ENCODE assay signal across 29 cellular contexts in the genomic region with DNA sequence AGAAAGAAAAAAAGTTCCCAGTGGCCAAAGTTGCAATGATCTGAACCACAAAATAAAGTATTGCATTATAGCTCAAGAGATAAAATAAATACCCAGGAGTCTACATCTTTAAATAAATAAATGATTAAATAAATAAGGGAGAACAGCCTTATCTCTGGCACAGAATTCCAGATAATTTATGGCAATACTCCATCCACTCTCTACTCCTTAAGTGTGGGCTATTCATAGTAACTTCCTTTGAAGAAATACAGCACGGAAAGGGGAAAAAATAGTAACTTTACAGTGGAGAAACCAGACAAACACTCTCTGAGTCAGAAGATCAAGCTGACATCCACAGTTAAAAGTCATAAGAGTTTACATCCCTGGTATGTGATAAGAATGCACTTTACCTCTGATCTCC. TPM values are rescaled to one million over a fixed set of nuclear protein-coding genes. Genes with fewer than 3 reads are reported as not detected.
A peak's percentile ranks its signal among the peaks of the same experiment; 100 is the strongest.
DNase-seq lines count a peak whose midpoint lies in the region; ATAC-seq and TF ChIP-seq lines count a peak whose summit lies in the region.
"Had no signal": no experiment of that assay in that cellular context is flagged by ENCODE, and none has a peak within 500 bp of the region (broad histone marks: within the 10 kb centered on the region; RNA-seq: fewer than 3 reads in every experiment).

No MANE protein-coding gene starts in this region.

- TF ChIP-seq CTCF in brain microvascular endothelial cell (IDR thresholded peaks at IDR 0.05; ENCODE audit: low read depth, low read length, missing control alignments), result no peak
- TF ChIP-seq CTCF in left lung (IDR thresholded peaks at IDR 0.05), result no peak
- no peak for TF ChIP-seq CTCF in dorsolateral prefrontal cortex (IDR thresholded peaks at IDR 0.05 in 54 of 56, conservative IDR thresholded peaks at IDR 0.05 in 2 of 56; ENCODE audit: low read depth in 1 of 56, partially characterized antibody in 56 of 56)

- no peak overlapping the region for H3K4me3 ChIP-seq in brain microvascular endothelial cell (ENCODE audit: low read depth, low read length)
- H3K4me3 ChIP-seq in left lung, result no peak overlapping the region
- no peak overlapping the region for H3K4me3 ChIP-seq in dorsolateral prefrontal cortex
- H3K4me3 ChIP-seq: A549, BLaER1, gastroesophageal sphincter, prostate gland, tibial nerve had no signal

- H3K9me3 ChIP-seq in left lung, result no peaks in the 10 kb centered on the region
- H3K9me3 ChIP-seq: A549, BLaER1, gastroesophageal sphincter, prostate gland, tibial nerve had no signal

- no peaks in the 10 kb centered on the region for H3K27me3 ChIP-seq in brain microvascular endothelial cell (replicated peaks)
- no peaks in the 10 kb centered on the region for H3K27me3 ChIP-seq in left lung
- no peaks in the 10 kb centered on the region for H3K27me3 ChIP-seq in dorsolateral prefrontal cortex
- H3K27me3 ChIP-seq: BLaER1, gastroesophageal sphincter, tibial nerve had no signal

- peaks cover 0 to 4% of the 10 kb centered on the region in 2 donors for H3K4me1 ChIP-seq in left lung
- H3K4me1 ChIP-seq: A549, BLaER1, gastroesophageal sphincter, prostate gland had no signal

- H3K36me3 ChIP-seq in brain microvascular endothelial cell (replicated peaks) (peaks cover 2% of the 10 kb centered on the region), left lung (peaks cover 0 to 6% of the 10 kb centered on the region in 2 donors)
- H3K36me3 ChIP-seq: gastroesophageal sphincter, prostate gland, tibial nerve had no signal

- intact Hi-C loops in left lung (cut with DNase I) (no loop called here), dorsolateral prefrontal cortex (cut with DNase I) (no loop called here), posterior vena cava (cut with DNase I) (no loop called here)

- DNase-seq in A172 (ENCODE audit: low spot score) (peak; percentile 59), M059J (ENCODE audit: low read depth) (peak; percentile 22), brain microvascular endothelial cell (peak; percentile 37), left lung (no peak), dorsolateral prefrontal cortex (no peak), posterior vena cava (ENCODE audit: low spot score) (no peak)
- DNase-seq: activated CD4-positive, alpha-beta T cell treated with anti-CD3 and anti-CD28 coated beads, Interleukin-2, amount 50 U/mL, for 1 hour; activated CD8-positive, alpha-beta memory T cell treated with anti-CD3 and anti-CD28 coated beads, Interleukin-2, amount 10 ng/mL, durations not matched to agents 7 days and 5 days; activated T-cell treated with anti-CD3 and anti-CD28 coated beads, Interleukin-2, amount 50 U/mL, for 72 hours; anterior cingulate cortex; Calu3; effector memory CD8-positive, alpha-beta T cell; HCEC 1CT; islet precursor cell; NCI-H1105 treated with DMSO at 0.1 percent for 48 hours; NCI-H2081; NCI-H446; T1000 had no signal

- ATAC-seq in left lung (peak; percentile 74), HG03135 (IDR thresholded peaks at IDR 0.05; ENCODE audit: unreplicated experiment) (no peak), GM21423 (IDR thresholded peaks at IDR 0.05; ENCODE audit: unreplicated experiment) (no peak)
- ATAC-seq: A549; activated CD8-positive, alpha-beta memory T cell treated with anti-CD3 and anti-CD28 coated beads, Interleukin-2, amount 10 ng/mL, durations not matched to agents 7 days and 5 days; activated T-cell treated with anti-CD3 and anti-CD28 coated beads, Interleukin-2, amount 50 U/mL, for 72 hours; effector memory CD8-positive, alpha-beta T cell; esophagus mucosa; gastroesophageal sphincter; Right ventricle myocardium inferior; WTC11 had no signal

- in situ Hi-C loops in brain microvascular endothelial cell (cut with HindIII; ENCODE audit: low pct_ligation_motif_present, low sequenced_read_pairs), result no loop called here

- H3K27ac ChIP-seq in brain microvascular endothelial cell (no peak overlapping the region), left lung (no peak overlapping the region), dorsolateral prefrontal cortex (no peak overlapping the region)
- H3K27ac ChIP-seq: A549, BLaER1, gastroesophageal sphincter, HL-60, prostate gland, tibial nerve had no signal

RNA-seq across cellular contexts. Expression of gene AURKA, which starts 11.6 kb away (rescaled TPM):
- 131 and 137 TPM in 2 replicates for total RNA-seq in A172 (2014; rRNA removed; shearing (Covaris generic))
- 191 and 212 TPM in 2 replicates for total RNA-seq in M059J (2014; rRNA removed; shearing (Covaris generic))
- total RNA-seq in left lung, result 10 to 100 TPM in 1 of 2 donors, 1 to 10 TPM in 1; 3.7 to 22.3 TPM
- 1 to 10 TPM; 1.1 to 5.7 (median 2.8) TPM for total RNA-seq in dorsolateral prefrontal cortex
- total RNA-seq in posterior vena cava, result 1 to 10 TPM; 1.8 to 2.9 TPM

RNA-seq across cellular contexts. Expression of gene CSTF1, which starts 12.1 kb away (rescaled TPM):
- total RNA-seq in A172 (2014; rRNA removed; shearing (Covaris generic)), result 48.7 and 68.4 TPM in 2 replicates
- total RNA-seq in M059J (2014; rRNA removed; shearing (Covaris generic)), result 93.5 and 101 TPM in 2 replicates
- total RNA-seq in left lung (10 to 100 TPM; 30.0 to 34.3 TPM), dorsolateral prefrontal cortex (10 to 100 TPM; 15.8 to 37.3 (median 25.6) TPM), posterior vena cava (10 to 100 TPM; 18.5 to 19.0 TPM)

RNA-seq across cellular contexts. Expression of gene FAM210B, which starts 21.6 kb away (rescaled TPM):
- 40.1 and 42.3 TPM in 2 replicates for total RNA-seq in A172 (2014; rRNA removed; shearing (Covaris generic))
- total RNA-seq in M059J (2014; rRNA removed; shearing (Covaris generic)), result 13.3 and 20.0 TPM in 2 replicates
- total RNA-seq in left lung, result 10 to 100 TPM; 32.0 to 65.1 TPM
- total RNA-seq in dorsolateral prefrontal cortex, result 10 to 100 TPM; 19.5 to 41.4 (median 28.6) TPM
- 10 to 100 TPM; 34.3 to 40.3 TPM for total RNA-seq in posterior vena cava

RNA-seq across cellular contexts. Expression of gene CASS4, which starts 31.7 kb away (rescaled TPM):
- total RNA-seq in A172 (2014; rRNA removed; shearing (Covaris generic)), result not detected in 2 replicates
- 0.15 TPM in 1 of 2 replicates, not detected in the other for total RNA-seq in M059J (2014; rRNA removed; shearing (Covaris generic))
- total RNA-seq in left lung (10 to 100 TPM; 14.4 to 28.1 TPM), dorsolateral prefrontal cortex (1 to 10 TPM in 110 of 120 experiments, under 1 TPM in 10; 0.25 to 4.8 (median 1.9) TPM), posterior vena cava (1 to 10 TPM; 1.2 to 2.1 TPM)

Comparison
In these comparisons a context has a peak if more than half of its experiments do, and no peak if none do; other contexts are left out.
1. DNase-seq: peak in A172 (single experiment), M059J (single experiment) and brain microvascular endothelial cell (single experiment); none in left lung (0 of 2), dorsolateral prefrontal cortex (0 of 10) and posterior vena cava (single experiment).